8 cellular contexts compared by ENCODE assay signal in the genomic region with DNA sequence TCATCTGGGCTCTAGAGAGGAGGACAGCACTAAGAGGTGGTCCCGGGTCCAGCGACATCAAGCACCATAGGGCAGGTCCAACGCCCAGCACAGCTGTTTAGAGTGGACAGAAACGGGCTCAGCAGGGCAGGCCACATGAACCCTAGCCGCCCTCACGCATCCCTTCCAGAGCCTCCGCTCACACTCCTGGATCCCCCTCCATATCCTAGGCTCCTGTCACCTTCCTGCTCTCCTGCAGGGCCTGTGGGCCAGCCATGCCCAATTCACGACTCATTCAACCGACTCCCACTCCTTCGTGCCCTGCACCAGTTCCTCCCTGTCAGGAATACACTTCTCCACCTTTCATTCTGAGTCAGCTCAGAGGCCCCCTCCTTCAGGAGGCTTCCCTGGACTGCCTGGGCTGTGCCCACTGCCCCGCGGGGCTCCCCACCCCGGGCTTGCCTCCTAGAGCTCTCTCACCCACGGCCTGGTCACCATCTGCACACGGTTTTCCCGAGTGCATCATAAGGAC.
DNase-seq lines count a peak whose midpoint lies in the region; ATAC-seq and TF ChIP-seq lines count a peak whose summit lies in the region.

No MANE protein-coding gene starts in this region.

- H3K4me3 Mint-ChIP-seq in endothelial cell (ENCODE audit: unreplicated experiment): no peak overlapping the region

- peak overlapping the region; percentile 82 for H3K4me2 ChIP-seq in OCI-LY7 (ENCODE audit: low read length)
- no peak overlapping the region for H3K4me2 ChIP-seq in trophoblast cell (ENCODE audit: low read length)

- H3K36me3 ChIP-seq in OCI-LY7 (ENCODE audit: insufficient read depth, low read length) (no peaks in the 10 kb centered on the region), trophoblast cell (ENCODE audit: control insufficient read depth in 1 of 2, insufficient read depth in 2 of 2, low read length in 2 of 2) (no peaks in the 10 kb centered on the region)

- H3K9ac ChIP-seq in trophoblast cell (ENCODE audit: low read length): no peak overlapping the region

- H3K4me1 ChIP-seq in OCI-LY7 (ENCODE audit: insufficient read depth, low read length, poor library complexity, severe bottlenecking) (peaks cover 38% of the 10 kb centered on the region), trophoblast cell (ENCODE audit: control insufficient read depth in 1 of 2, insufficient read depth in 2 of 2, low read length in 2 of 2) (peaks cover 20 to 26% of the 10 kb centered on the region in 2 experiments)

- peak overlapping the region; percentile 70 for H2AK5ac ChIP-seq in trophoblast cell (ENCODE audit: low read length)

- no peaks in the 10 kb centered on the region for H3K9me3 ChIP-seq in OCI-LY7 (ENCODE audit: low read length)
- H3K9me3 ChIP-seq in trophoblast cell (ENCODE audit: insufficient read depth, low read depth, low read length): peaks cover 5% of the 10 kb centered on the region

- H4K8ac ChIP-seq in trophoblast cell (ENCODE audit: low read depth, low read length): peak overlapping the region; percentile 93

- H3K4me1 Mint-ChIP-seq in endothelial cell (ENCODE audit: unreplicated experiment): peaks cover 42% of the 10 kb centered on the region

- CTCF ChIA-PET in OCI-LY7 (lab: Charles Lee; ENCODE audit: unreplicated experiment): interaction anchor here (0.6 to 2.9 kb wide), 9 partner anchors 11 to 449 kb away, joined by 3 to 20 read pairs (median 4); no protein-coding TSS in a partner anchor

- no peak overlapping the region for H4K12ac ChIP-seq in trophoblast cell (ENCODE audit: low read depth, low read length)

- no CpG with 5 or more reads among the region's 16 CpGs for WGBS in trophoblast cell (ENCODE audit: extremely low coverage, insufficient coverage, insufficient read length)

- H3K23ac ChIP-seq in trophoblast cell (ENCODE audit: low read length): no peak overlapping the region

- H3K4me3 ChIP-seq in OCI-LY7 (ENCODE audit: low read depth, low read length, poor library complexity, severe bottlenecking): peak overlapping the region; percentile 70
- H3K4me3 ChIP-seq in trophoblast cell (ENCODE audit: low read depth, low read length): no peak overlapping the region

- H3K27me3 Mint-ChIP-seq in endothelial cell (ENCODE audit: unreplicated experiment): peaks cover 9% of the 10 kb centered on the region

- no TSS peak for BruUV-seq in OCI-LY7 (replicated peaks; lab: Mats Ljungman, UMichigan)

- peak overlapping the region; percentile 88 for H4K91ac ChIP-seq in trophoblast cell (ENCODE audit: low read depth, low read length)

- peak overlapping the region; percentile 81 for H2BK120ac ChIP-seq in trophoblast cell (ENCODE audit: insufficient read depth, low read length, poor library complexity)

- H2AFZ ChIP-seq in OCI-LY7 (ENCODE audit: low read length): peak overlapping the region; percentile 93; the same call in 1 of the 2 replicates
- no peak overlapping the region for H2AFZ ChIP-seq in trophoblast cell (ENCODE audit: insufficient read depth, low read length, poor library complexity)

- no peaks in the 10 kb centered on the region for H3K9me3 Mint-ChIP-seq in endothelial cell (ENCODE audit: unreplicated experiment)

- POLR2A ChIA-PET in OCI-LY7 (lab: Charles Lee): interaction anchor here (1.8 kb wide), 1 partner anchor 45 kb away, joined by 6 read pairs; no protein-coding TSS in a partner anchor

- DNase-seq in EL (peak; percentile 72), OCI-LY7 (ENCODE audit: low spot score) (no peak), trophoblast cell (no peak), endothelial cell (ENCODE audit: low spot score) (no peak), NCI-H2196 (lab: John Stamatoyannopoulos, UW; ENCODE audit: unreplicated experiment) (no peak)

- H3K4ac ChIP-seq in trophoblast cell (ENCODE audit: low read depth, low read length): peak overlapping the region; percentile 2

- intact Hi-C loops in OCI-LY7 (cut with micrococcal nuclease; ENCODE audit: unreplicated experiment): loop anchor here (1.0 to 10.0 kb wide), 6 partner anchors 45 to 436 kb away; a partner anchor contains a TSS

- H3K27ac ChIP-seq in OCI-LY7 (ENCODE audit: low read depth, low read length, poor library complexity, severe bottlenecking): no peak overlapping the region
- peak overlapping the region; percentile 85 for H3K27ac ChIP-seq in cingulate gyrus (ENCODE audit: low read depth, low read length)
- H3K27ac ChIP-seq in trophoblast cell (ENCODE audit: low read depth, low read length): no peak overlapping the region

- no peak overlapping the region for H2BK5ac ChIP-seq in trophoblast cell (ENCODE audit: low read depth, low read length, poor library complexity)

- no peak overlapping the region for H3K18ac ChIP-seq in trophoblast cell (ENCODE audit: low read length)

- no peaks in the 10 kb centered on the region for H3K36me3 Mint-ChIP-seq in endothelial cell (ENCODE audit: low read depth, unreplicated experiment)

- H3K79me1 ChIP-seq in trophoblast cell (ENCODE audit: low read length): peaks cover 8% of the 10 kb centered on the region

- H4K20me1 ChIP-seq in OCI-LY7 (ENCODE audit: insufficient read depth, low read length): no peaks in the 10 kb centered on the region

- H3K27me3 ChIP-seq in trophoblast cell (ENCODE audit: insufficient read depth, low read length): no peaks in the 10 kb centered on the region

- TF ChIP-seq CTCF in OCI-LY7 (conservative IDR thresholded peaks at IDR 0.05; ENCODE audit: low read length): no peak
- TF ChIP-seq CTCF in endothelial cell (IDR thresholded peaks at IDR 0.05; ENCODE audit: unreplicated experiment): no peak

- ATAC-seq in HG03442 (IDR thresholded peaks at IDR 0.05; ENCODE audit: unreplicated experiment) (no peak), GM18868 (IDR thresholded peaks at IDR 0.05; ENCODE audit: unreplicated experiment) (no peak)

- H3K14ac ChIP-seq in trophoblast cell (ENCODE audit: low read length): peak overlapping the region; percentile 26

- no peaks in the 10 kb centered on the region for H3K9me2 ChIP-seq in OCI-LY7 (ENCODE audit: insufficient read depth, low read length)

- peak overlapping the region; percentile 78 for H2BK12ac ChIP-seq in trophoblast cell (ENCODE audit: low read length)

- no peak overlapping the region for H3K27ac Mint-ChIP-seq in endothelial cell (ENCODE audit: unreplicated experiment)

- no peaks in the 10 kb centered on the region for H3K79me2 ChIP-seq in OCI-LY7 (ENCODE audit: insufficient read depth, low read depth, low read length)
- H3K79me2 ChIP-seq in trophoblast cell (ENCODE audit: control insufficient read depth, insufficient read depth, low read length, poor library complexity): no peaks in the 10 kb centered on the region
